In the genomic region with DNA sequence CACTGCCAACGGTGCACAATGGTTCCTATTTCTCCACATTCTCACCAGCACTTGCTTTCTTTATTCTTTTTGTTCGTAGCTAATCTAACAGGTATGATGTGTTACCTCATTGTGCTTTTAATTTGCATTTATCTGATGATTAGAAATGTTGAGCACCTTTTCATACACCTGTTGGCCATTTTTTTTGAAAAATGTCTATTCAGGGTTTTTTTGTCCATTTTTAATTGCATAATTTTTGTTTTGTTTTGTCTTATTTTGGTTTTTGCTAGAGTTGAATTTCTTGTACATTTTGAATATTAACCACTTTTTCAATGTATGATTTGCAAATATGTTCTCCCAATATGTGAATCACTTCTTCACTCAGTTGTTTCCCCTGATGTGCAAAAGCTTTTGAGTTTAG, we compare ENCODE assay signal across 6 cellular contexts.
"Had no signal": no experiment of that assay in that cellular context is flagged by ENCODE, and none has a peak within 500 bp of the region (broad histone marks: within the 10 kb centered on the region; RNA-seq: fewer than 3 reads in every experiment).

No MANE protein-coding gene starts in this region.

- DNase-seq: Karpas-422, KBM-7, KG1 had no signal

- H3K27ac ChIP-seq: HL-60, KMS-11 had no signal

- FAIRE-seq: HTR-8/SVneo had no signal

- H3K9ac ChIP-seq: KMS-11 had no signal

- H3K4me2 ChIP-seq: KMS-11 had no signal
